In genomic region chr7:387132-388022, GRCh38 we compare ENCODE assay signal across 31 cellular contexts.
A peak's percentile ranks its signal among the peaks of the same experiment; 100 is the strongest.
DNase-seq lines count a peak whose midpoint lies in the region; ATAC-seq and TF ChIP-seq lines count a peak whose summit lies in the region.
"Had no signal": no experiment of that assay in that cellular context is flagged by ENCODE, and none has a peak within 500 bp of the region (broad histone marks: within the 10 kb centered on the region; RNA-seq: fewer than 3 reads in every experiment).

No MANE protein-coding gene starts in this region.

- DNase-seq in CD14-positive monocyte (ENCODE audit: low spot score) (peak; percentile 29), H7 (peak; percentile 45), left cardiac atrium (peak; percentile 12), posterior vena cava (ENCODE audit: low spot score) (peak; percentile 64), NK-92 (lab: John Stamatoyannopoulos, UW; ENCODE audit: unreplicated experiment) (no peak), NCI-H187 (lab: John Stamatoyannopoulos, UW) (no peak)
- DNase-seq: activated CD4-positive, alpha-beta T cell treated with anti-CD3 and anti-CD28 coated beads, Interleukin-2, amount 10 ng/mL, durations not matched to agents 7 days and 5 days; COR-L47; DMS79; foreskin keratinocyte; Karpas-422; MV-4-11; NCI-H1694; NCI-H2171; NCI-H510A; NK-92 treated with Interleukin-12 subunit alpha and Interleukin-12 subunit beta, amount 100 ng/mL, for 24 hours; occipital lobe; PC-9; SIG-M5; SW 1271; T1000; trophoblast cell; WERI-Rb-1 had no signal

- no peaks in the 10 kb centered on the region for H3K36me3 ChIP-seq in H7 (replicated peaks; ENCODE audit: control insufficient read depth, insufficient read depth, low read length)
- H3K36me3 ChIP-seq: ascending aorta, BLaER1, cardiac muscle cell, esophagus muscularis mucosa, WERI-Rb-1 had no signal

- peak overlapping the region in 1 of 7 donors; percentile 25 for H3K27ac Mint-ChIP-seq in CD14-positive monocyte
- H3K27ac Mint-ChIP-seq: activated CD4-positive, alpha-beta T cell treated with anti-CD3 and anti-CD28 coated beads, Interleukin-2, amount 10 ng/mL, durations not matched to agents 7 days and 5 days; activated naive CD4-positive, alpha-beta T cell treated with anti-CD3 and anti-CD28 coated beads, Interleukin-2, amount 50 U/mL, for 72 hours; stimulated activated naive CD8-positive, alpha-beta T cell treated with anti-CD3 and anti-CD28 coated beads, Interleukin-15, Interleukin-2, amounts not matched to agents 100 ng/mL and 50 ng/mL, for 24 hours had no signal

- no peak overlapping the region for H3K4me3 Mint-ChIP-seq in CD14-positive monocyte
- H3K4me3 Mint-ChIP-seq: activated CD4-positive, alpha-beta T cell treated with anti-CD3 and anti-CD28 coated beads, Interleukin-2, amount 10 ng/mL, durations not matched to agents 7 days and 5 days; stimulated activated naive CD8-positive, alpha-beta T cell treated with anti-CD3 and anti-CD28 coated beads, Interleukin-15, Interleukin-2, amounts not matched to agents 100 ng/mL and 50 ng/mL, for 24 hours had no signal

- intact Hi-C loops in CD14-positive monocyte (cut with micrococcal nuclease) = no loop called here
- intact Hi-C loops in left cardiac atrium (cut with DNase I) = no loop called here
- intact Hi-C loops in posterior vena cava (cut with DNase I) = no loop called here

- TF ChIP-seq CTCF in CD14-positive monocyte (IDR thresholded peaks at IDR 0.05) = no peak

- peaks cover 4 to 18% (median 9%) of the 10 kb centered on the region in 3 donors for H3K27me3 Mint-ChIP-seq in CD14-positive monocyte (ENCODE audit: low read depth in 3 of 3)
- H3K27me3 Mint-ChIP-seq: stimulated activated naive CD8-positive, alpha-beta T cell treated with anti-CD3 and anti-CD28 coated beads, Interleukin-15, Interleukin-2, amounts not matched to agents 100 ng/mL and 50 ng/mL, for 24 hours had no signal

- peaks cover 2% of the 10 kb centered on the region for H3K4me1 Mint-ChIP-seq in CD14-positive monocyte

- no peaks in the 10 kb centered on the region for H3K36me3 Mint-ChIP-seq in CD14-positive monocyte

- H3K9me3 Mint-ChIP-seq in CD14-positive monocyte = peaks cover 20 to 61% (median 44%) of the 10 kb centered on the region in 7 donors

- no peaks in the 10 kb centered on the region for H3K27me3 ChIP-seq in H7 (ENCODE audit: control insufficient read depth, insufficient read depth, low read length)
- H3K27me3 ChIP-seq: ascending aorta, BLaER1, cardiac muscle cell, esophagus muscularis mucosa, foreskin keratinocyte had no signal

- ATAC-seq in left cardiac atrium (no peak), HG03025 (IDR thresholded peaks at IDR 0.05; ENCODE audit: low FRiP score, unreplicated experiment) (no peak)
- ATAC-seq: activated naive CD4-positive, alpha-beta T cell treated with anti-CD3 and anti-CD28 coated beads, Interleukin-2, amount 50 U/mL, for 72 hours; foreskin keratinocyte; left colon had no signal

- H3K4me3 ChIP-seq in H7 (ENCODE audit: insufficient read depth, low read depth, low read length) = no peak overlapping the region
- H3K4me3 ChIP-seq: ascending aorta, BLaER1, cardiac muscle cell, esophagus muscularis mucosa, PC-9 had no signal

Comparison
In these comparisons a context has a peak if more than half of its experiments do, and no peak if none do; other contexts are left out.
1. DNase-seq: peak in CD14-positive monocyte (single experiment), H7 (single experiment), left cardiac atrium (single experiment) and posterior vena cava (single experiment); none in NK-92 (single experiment) and NCI-H187 (0 of 2).